ENCODE assay signal across 9 cellular contexts in the genomic region with DNA sequence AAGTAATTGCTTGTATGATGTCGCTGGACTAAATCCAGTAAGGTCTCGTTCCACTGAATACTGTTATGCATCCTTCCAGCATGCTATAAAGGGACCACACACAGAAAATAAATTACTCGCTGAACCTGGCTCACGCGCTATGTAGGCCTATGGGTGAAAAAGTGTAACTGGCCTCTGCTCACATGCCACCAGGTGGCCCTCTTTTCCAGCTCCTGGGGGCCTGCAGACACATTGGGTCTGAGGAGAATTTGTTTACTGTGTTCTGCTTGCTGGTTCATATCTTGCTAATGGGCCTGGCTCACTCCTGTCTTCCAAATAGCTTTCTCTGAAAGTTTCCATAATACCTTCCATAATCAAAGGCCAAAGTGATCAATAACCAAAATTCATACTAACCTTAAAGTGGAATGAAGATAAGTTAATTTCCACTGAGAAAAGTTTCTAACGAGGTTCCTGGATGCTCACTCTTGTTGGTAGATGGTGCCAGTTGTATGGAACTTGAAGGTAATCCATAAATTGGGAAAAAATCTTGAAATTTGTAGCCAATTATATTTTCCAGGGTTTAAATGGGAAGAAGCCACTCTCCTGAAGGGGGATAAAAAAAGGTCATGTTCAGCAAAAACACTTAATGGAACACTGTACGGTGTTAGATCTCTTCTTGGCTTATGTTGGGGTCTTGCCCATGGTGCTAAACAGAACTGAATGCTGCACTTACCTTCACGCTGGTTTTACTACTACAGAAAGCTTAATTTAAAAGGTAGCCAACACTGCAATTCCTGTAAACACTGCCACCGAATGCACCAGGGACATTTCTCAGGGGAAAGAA. TPM values are rescaled to one million over a fixed set of nuclear protein-coding genes. Genes with fewer than 3 reads are reported as not detected.
A peak's percentile ranks its signal among the peaks of the same experiment; 100 is the strongest.
DNase-seq lines count a peak whose midpoint lies in the region; ATAC-seq, FAIRE-seq and TF ChIP-seq lines count a peak whose summit lies in the region.
"Had no signal": no experiment of that assay in that cellular context is flagged by ENCODE, and none has a peak within 500 bp of the region (broad histone marks: within the 10 kb centered on the region; RNA-seq: fewer than 3 reads in every experiment).

No MANE protein-coding gene starts in this region.

- H3K9ac ChIP-seq in kidney (ENCODE audit: low read length in 2 of 2) = no peak overlapping the region

- no peaks in the 10 kb centered on the region for H4K20me1 ChIP-seq in PC-9 (ENCODE audit: insufficient read depth)

- H3K27ac ChIP-seq in PC-9 (no peak overlapping the region), caudate nucleus (ENCODE audit: low read depth, low read length) (no peak overlapping the region), kidney (ENCODE audit: low read depth in 2 of 2, low read length in 2 of 2) (no peak overlapping the region)

- H3K9me3 ChIP-seq in PC-9 (ENCODE audit: insufficient read depth, low read depth) = no peaks in the 10 kb centered on the region
- no peaks in the 10 kb centered on the region for H3K9me3 ChIP-seq in kidney (ENCODE audit: control insufficient read depth in 1 of 2, low read length in 2 of 2)

- H3K27me3 ChIP-seq in PC-9 (ENCODE audit: insufficient read depth, low read depth) = peaks cover 36% of the 10 kb centered on the region

- FAIRE-seq in kidney (lab: Jason Lieb, UNC) = no peak

- ATAC-seq in GM18519 (IDR thresholded peaks at IDR 0.05; ENCODE audit: low FRiP score, unreplicated experiment) (peak; percentile 78), HG02678 (IDR thresholded peaks at IDR 0.05; ENCODE audit: unreplicated experiment) (peak; percentile 80)

- no peaks in the 10 kb centered on the region for H3K79me2 ChIP-seq in PC-9 (ENCODE audit: low read depth)

- intact Hi-C loops in PC-9 (cut with micrococcal nuclease; ENCODE audit: unreplicated experiment) (no loop called here), kidney (cut with DNase I) (no loop called here)

- TF ChIP-seq CTCF in PC-9 (conservative IDR thresholded peaks at IDR 0.05) = no peak
- TF ChIP-seq CTCF in kidney (IDR thresholded peaks at IDR 0.05; ENCODE audit: borderline replicate concordance, extremely low read depth, insufficient read depth) = no peak

- no TSS peak for BruUV-seq in PC-9 (replicated peaks; lab: Mats Ljungman, UMichigan)

- DNase-seq in OCI-M1 (lab: John Stamatoyannopoulos, UW) (peak; percentile 4), ecto neural progenitor cell (ENCODE audit: low spot score) (peak; percentile 51), DMS79 (lab: John Stamatoyannopoulos, UW) (no peak), PC-9 (no peak), caudate nucleus (lab: John Stamatoyannopoulos, UW) (no peak), kidney (no peak)

- H3K4me1 ChIP-seq in PC-9 (replicated peaks; ENCODE audit: insufficient read depth) (no peaks in the 10 kb centered on the region), kidney (ENCODE audit: control insufficient read depth in 1 of 2, insufficient read depth in 1 of 2, low read depth in 1 of 2, low read length in 2 of 2) (no peaks in the 10 kb centered on the region)

- CTCF ChIA-PET in PC-9 (lab: Charles Lee) = no interaction called here

- POLR2A ChIA-PET in PC-9 (lab: Charles Lee; ENCODE audit: unreplicated experiment) = no interaction called here

- H3K36me3 ChIP-seq in PC-9 (ENCODE audit: low read depth) = no peaks in the 10 kb centered on the region
- H3K36me3 ChIP-seq in kidney (ENCODE audit: control insufficient read depth in 1 of 2, insufficient read depth in 2 of 2, low read length in 2 of 2) = no peaks in the 10 kb centered on the region

- no peak overlapping the region for H3K4me2 ChIP-seq in PC-9

- H3K4me3 ChIP-seq in PC-9 (no peak overlapping the region), kidney (ENCODE audit: low read length in 2 of 2) (no peak overlapping the region)

- no peak overlapping the region for H2AFZ ChIP-seq in PC-9

- H3F3A ChIP-seq in PC-9 (ENCODE audit: insufficient read depth, low read depth) = no peaks in the 10 kb centered on the region; the same call in 1 of the 2 replicates

- no peaks in the 10 kb centered on the region for H3K9me2 ChIP-seq in PC-9 (ENCODE audit: insufficient read depth)

RNA-seq across cellular contexts. Expression of a gene that starts 27.0 kb away (rescaled TPM):
- total RNA-seq in PC-9 (2021) (not detected in 2 replicates), kidney (0.22 TPM)
- polyA plus RNA-seq in kidney (ENCODE audit: insufficient read depth, low read depth, low replicate concordance) = not detected
- total RNA-seq: fibroblast of lung had no signal
- polyA plus RNA-seq: fibroblast of lung had no signal

Comparison
In these comparisons a context has a peak if more than half of its experiments do, and no peak if none do; other contexts are left out.
1. DNase-seq: peak in OCI-M1 (single experiment) and ecto neural progenitor cell (single experiment); none in DMS79 (single experiment), PC-9 (0 of 2), caudate nucleus (0 of 61) and kidney (single experiment).